Comparison of ENCODE assay signal across 8 cellular contexts in the genomic region with DNA sequence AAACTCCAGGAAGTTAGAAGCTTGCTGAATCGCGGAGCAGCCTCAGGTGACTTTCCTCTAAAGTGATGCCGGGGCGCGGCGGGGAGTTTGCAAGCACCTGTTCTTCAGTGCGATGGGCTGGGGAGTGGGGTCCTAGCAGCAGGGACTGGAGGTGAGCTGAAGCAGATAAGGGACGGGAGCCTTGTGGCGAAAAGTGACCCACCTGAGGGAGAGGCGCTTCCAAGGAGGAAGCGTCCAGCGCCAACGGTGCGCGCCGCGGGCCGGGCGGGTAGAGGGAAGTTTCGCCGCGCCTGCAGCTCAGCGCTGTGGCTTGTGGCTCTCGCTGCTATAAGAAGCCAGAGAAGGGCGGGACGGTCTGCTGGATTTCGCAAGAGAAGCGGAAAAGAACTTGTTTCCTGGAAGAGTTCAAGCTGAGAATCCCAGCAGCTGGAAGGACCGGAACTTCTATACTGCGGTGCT. TPM values are rescaled to one million over a fixed set of nuclear protein-coding genes. Genes with fewer than 3 reads are reported as not detected.
DNase-seq lines count a peak whose midpoint lies in the region; ATAC-seq and TF ChIP-seq lines count a peak whose summit lies in the region.

A gene (minus strand): TSS at position 305 of the 459 bp plus-strand sequence. CDS start 22,625 bp downstream, outside the sequence.

- H3K9me3 ChIP-seq in neural cell (ENCODE audit: low read length): no peaks in the 10 kb centered on the region

- H3K36me3 ChIP-seq in neural cell (ENCODE audit: insufficient read depth, low read length): no peaks in the 10 kb centered on the region

- H4K20me1 ChIP-seq in neural cell (ENCODE audit: insufficient read depth): no peaks in the 10 kb centered on the region

- peaks cover 3% of the 10 kb centered on the region for H3K4me1 Mint-ChIP-seq in T-helper 1 cell treated with Interleukin-12 subunit alpha and Interleukin-12 subunit beta and Interleukin-4 antibody, amounts not matched to agents 30 μg/mL and 1 μg/mL, for 36 hours (ENCODE audit: low read depth)

- no peak within 1 kb of the TSS for H3K9ac ChIP-seq in neural cell (ENCODE audit: low read length)

- TF ChIP-seq EP300 in neural cell (conservative IDR thresholded peaks at IDR 0.05; ENCODE audit: poor library complexity, severe bottlenecking): no peak

- H3K9me2 ChIP-seq in neural cell (ENCODE audit: insufficient read depth, low read length): no peaks in the 10 kb centered on the region

- H3K9me3 Mint-ChIP-seq in T-helper 1 cell treated with Interleukin-12 subunit alpha and Interleukin-12 subunit beta and Interleukin-4 antibody, amounts not matched to agents 30 μg/mL and 1 μg/mL, for 36 hours: no peaks in the 10 kb centered on the region

- H3K36me3 Mint-ChIP-seq in T-helper 1 cell treated with Interleukin-12 subunit alpha and Interleukin-12 subunit beta and Interleukin-4 antibody, amounts not matched to agents 30 μg/mL and 1 μg/mL, for 36 hours (ENCODE audit: low read depth): no peaks in the 10 kb centered on the region

- peaks cover 11% of the 10 kb centered on the region for H3K27me3 ChIP-seq in foreskin keratinocyte
- peaks cover 18% of the 10 kb centered on the region for H3K27me3 ChIP-seq in neural cell (ENCODE audit: insufficient read depth, low read depth, low read length)

- no peak within 1 kb of the TSS for H2AFZ ChIP-seq in neural cell (ENCODE audit: low read depth, low read length)

- H3K4me2 ChIP-seq in neural cell (ENCODE audit: low read length): no peak within 1 kb of the TSS

- no peak for TF ChIP-seq RAD21 in neural cell (conservative IDR thresholded peaks at IDR 0.05)

- no peaks in the 10 kb centered on the region for H3K79me2 ChIP-seq in neural cell (replicated peaks; ENCODE audit: insufficient read depth, low read length)

- H3K27ac ChIP-seq in foreskin keratinocyte (no peak within 1 kb of the TSS), neural cell (ENCODE audit: low read length) (no peak within 1 kb of the TSS)

- DNase-seq in foreskin keratinocyte: peak in 1 of 2 donors; percentile 59
- DNase-seq in NCI-H1436 (lab: John Stamatoyannopoulos, UW): no peak
- DNase-seq in central memory CD4-positive, alpha-beta T cell: no peak

- peaks cover 27% of the 10 kb centered on the region for H3K27me3 Mint-ChIP-seq in T-helper 1 cell treated with Interleukin-12 subunit alpha and Interleukin-12 subunit beta and Interleukin-4 antibody, amounts not matched to agents 30 μg/mL and 1 μg/mL, for 36 hours (ENCODE audit: low read depth)

- peak; percentile 60 for ATAC-seq in GM18907 (IDR thresholded peaks at IDR 0.05; ENCODE audit: unreplicated experiment)
- peak; percentile 93 for ATAC-seq in foreskin keratinocyte
- ATAC-seq in HG02973 (IDR thresholded peaks at IDR 0.05; ENCODE audit: unreplicated experiment): no peak
- ATAC-seq in GM18858 (IDR thresholded peaks at IDR 0.05; ENCODE audit: unreplicated experiment): no peak

- H3K4me1 ChIP-seq in foreskin keratinocyte: no peaks in the 10 kb centered on the region

- no peaks in the 10 kb centered on the region for H3F3A ChIP-seq in neural cell (ENCODE audit: insufficient read depth, low read length, poor library complexity, severe bottlenecking)

- no peak within 1 kb of the TSS for H3K27ac Mint-ChIP-seq in T-helper 1 cell treated with Interleukin-12 subunit alpha and Interleukin-12 subunit beta and Interleukin-4 antibody, amounts not matched to agents 30 μg/mL and 1 μg/mL, for 36 hours

- TF ChIP-seq CTCF in foreskin keratinocyte (conservative IDR thresholded peaks at IDR 0.05) (peak; percentile 9), neural cell (IDR thresholded peaks at IDR 0.05; ENCODE audit: poor library complexity, severe bottlenecking) (no peak)

- peak within 1 kb of the TSS; percentile 52 for H3K4me3 ChIP-seq in neural cell (ENCODE audit: low read length)

- peak within 1 kb of the TSS; percentile 26 for H3K4me3 Mint-ChIP-seq in T-helper 1 cell treated with Interleukin-12 subunit alpha and Interleukin-12 subunit beta and Interleukin-4 antibody, amounts not matched to agents 30 μg/mL and 1 μg/mL, for 36 hours

TF ChIP-seq in neural cell, 6 proteins besides CTCF, POLR2A, EP300 and RAD21:
- TF ChIP-seq EZH2 (IDR thresholded peaks at IDR 0.05; ENCODE audit: borderline replicate concordance, insufficient read depth, low read length, poor library complexity, severe bottlenecking) (peak; percentile 38), MXI1 (conservative IDR thresholded peaks at IDR 0.05; ENCODE audit: poor library complexity, severe bottlenecking) (no peak)

RNA-seq across cellular contexts. Expression of the gene that starts here (rescaled TPM):
- total RNA-seq in foreskin keratinocyte: 0.03 and 0.04 TPM in 2 replicates
- 0.01 and 0.03 TPM in 2 replicates for polyA plus RNA-seq in foreskin keratinocyte
- not detected in 2 replicates for polyA plus RNA-seq in neural cell
- polyA minus RNA-seq in neural cell: not detected in 2 replicates

Comparison
In these comparisons a context has a peak if more than half of its experiments do, and no peak if none do; other contexts are left out.
1. Peak in ATAC-seq in foreskin keratinocyte; RNA of the gene not detected or under 1 TPM.